16 cellular contexts compared by ENCODE assay signal in the genomic region with DNA sequence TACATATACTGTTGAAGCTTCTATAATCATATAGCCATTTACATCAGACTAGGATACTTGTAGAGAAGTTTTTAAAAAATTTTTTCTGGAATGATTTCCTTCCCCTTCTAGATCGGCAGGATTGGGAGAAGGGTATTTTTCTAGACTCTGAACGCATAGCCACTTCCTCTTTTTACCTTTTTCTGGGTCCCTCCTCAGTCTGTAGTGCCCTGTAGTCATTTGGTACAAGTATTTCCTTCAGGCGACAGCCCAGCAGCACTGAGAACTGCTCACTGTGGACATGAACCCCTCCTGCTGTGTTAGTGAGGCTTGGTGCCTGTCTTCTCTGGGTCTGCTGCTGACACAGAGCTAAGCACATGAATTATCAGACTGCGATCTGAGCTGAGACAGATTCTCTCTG.
DNase-seq lines count a peak whose midpoint lies in the region; ATAC-seq and TF ChIP-seq lines count a peak whose summit lies in the region.
"Had no signal": no experiment of that assay in that cellular context is flagged by ENCODE, and none has a peak within 500 bp of the region (broad histone marks: within the 10 kb centered on the region; RNA-seq: fewer than 3 reads in every experiment).

No MANE protein-coding gene starts in this region.

- H3K9ac ChIP-seq in neural progenitor cell = no peak overlapping the region

- peaks cover 6% of the 10 kb centered on the region for H3K27me3 Mint-ChIP-seq in neural progenitor cell (ENCODE audit: insufficient read depth, low read depth)
- no peaks in the 10 kb centered on the region for H3K27me3 Mint-ChIP-seq in CD4-positive, alpha-beta memory T cell

- CTCF ChIA-PET in CD4-positive, alpha-beta memory T cell (lab: Charles Lee; ENCODE audit: partially characterized antibody) = no interaction called here

- H2AFZ ChIP-seq in neural progenitor cell (replicated peaks) = no peak overlapping the region

- H3K79me2 ChIP-seq in neural progenitor cell (ENCODE audit: low read depth) = no peaks in the 10 kb centered on the region

- intact Hi-C loops in CD4-positive, alpha-beta memory T cell (cut with micrococcal nuclease) = no loop called here

- no peaks in the 10 kb centered on the region for H3K36me3 ChIP-seq in neural progenitor cell
- H3K36me3 ChIP-seq in CD4-positive, alpha-beta memory T cell (ENCODE audit: insufficient read depth, low read length) = no peaks in the 10 kb centered on the region
- H3K36me3 ChIP-seq: HAP-1 had no signal

- H3K27ac Mint-ChIP-seq in neural progenitor cell = peak overlapping the region; percentile 62
- peak overlapping the region in 1 of 7 donors; percentile 42 for H3K27ac Mint-ChIP-seq in CD4-positive, alpha-beta memory T cell
- H3K27ac Mint-ChIP-seq: mesothelial cell of epicardium had no signal

- ATAC-seq in GM19025 (IDR thresholded peaks at IDR 0.05; ENCODE audit: low read depth, unreplicated experiment) (peak; percentile 55), HG02623 (IDR thresholded peaks at IDR 0.05; ENCODE audit: unreplicated experiment) (peak; percentile 59), HG03457 (IDR thresholded peaks at IDR 0.05; ENCODE audit: unreplicated experiment) (peak; percentile 50), GM21526 (IDR thresholded peaks at IDR 0.05; ENCODE audit: low FRiP score, unreplicated experiment) (no peak)

- H3K27ac ChIP-seq in neural progenitor cell = no peak overlapping the region
- H3K27ac ChIP-seq in CD4-positive, alpha-beta memory T cell (ENCODE audit: low read depth, low read length) = no peak overlapping the region
- H3K27ac ChIP-seq: esophagus muscularis mucosa, stomach had no signal

- H3K4me1 Mint-ChIP-seq in neural progenitor cell = peaks cover 40% of the 10 kb centered on the region
- H3K4me1 Mint-ChIP-seq in CD4-positive, alpha-beta memory T cell = peaks cover 4 to 8% (median 5%) of the 10 kb centered on the region in 4 donors
- H3K4me1 Mint-ChIP-seq: mesothelial cell of epicardium had no signal

- POLR2A ChIA-PET in CD4-positive, alpha-beta memory T cell (lab: Charles Lee; ENCODE audit: partially characterized antibody) = no interaction called here

- H3K36me3 Mint-ChIP-seq in neural progenitor cell = peaks cover 5% of the 10 kb centered on the region
- H3K36me3 Mint-ChIP-seq in CD4-positive, alpha-beta memory T cell = peaks cover 0 to 5% of the 10 kb centered on the region in 2 donors

- no peak overlapping the region for H3K4me3 Mint-ChIP-seq in neural progenitor cell
- H3K4me3 Mint-ChIP-seq in CD4-positive, alpha-beta memory T cell = no peak overlapping the region
- H3K4me3 Mint-ChIP-seq: mesothelial cell of epicardium had no signal

- no peak overlapping the region for H3K4me3 ChIP-seq in neural progenitor cell
- no peak overlapping the region for H3K4me3 ChIP-seq in CD4-positive, alpha-beta memory T cell (ENCODE audit: low read length in 2 of 2)
- H3K4me3 ChIP-seq: esophagus muscularis mucosa, HAP-1, stomach had no signal

- DNase-seq in neural progenitor cell (ENCODE audit: low spot score) (no peak), NAMALWA (ENCODE audit: low spot score) (no peak)
- no peak for DNase-seq in CD4-positive, alpha-beta memory T cell
- DNase-seq: activated CD4-positive, alpha-beta T cell treated with anti-CD3 and anti-CD28 coated beads, Interleukin-2, amount 50 U/mL, for 1 hour; activated naive CD4-positive, alpha-beta T cell; COR-L47; NCI-H1930; stimulated activated CD4-positive, alpha-beta T cell treated with anti-CD3 and anti-CD28 coated beads, Interleukin-4, amount 100 ng/mL, for 24 hours; stomach had no signal

- no peaks in the 10 kb centered on the region for H4K20me1 ChIP-seq in neural progenitor cell (ENCODE audit: low read depth)

- peaks cover 38% of the 10 kb centered on the region for H3K4me1 ChIP-seq in neural progenitor cell
- no peaks in the 10 kb centered on the region for H3K4me1 ChIP-seq in CD4-positive, alpha-beta memory T cell (ENCODE audit: insufficient read depth, low read length)

- H3K27me3 ChIP-seq in neural progenitor cell = no peaks in the 10 kb centered on the region
- no peaks in the 10 kb centered on the region for H3K27me3 ChIP-seq in CD4-positive, alpha-beta memory T cell (ENCODE audit: insufficient read depth, low read length)
- H3K27me3 ChIP-seq: esophagus muscularis mucosa, stomach had no signal

- TF ChIP-seq CTCF in neural progenitor cell (IDR thresholded peaks at IDR 0.05) = no peak

- H3K9me3 ChIP-seq in neural progenitor cell (ENCODE audit: low read depth) = no peaks in the 10 kb centered on the region
- no peaks in the 10 kb centered on the region for H3K9me3 ChIP-seq in CD4-positive, alpha-beta memory T cell (ENCODE audit: control insufficient read depth in 1 of 2, low read length in 2 of 2)
- H3K9me3 ChIP-seq: esophagus muscularis mucosa, HAP-1, stomach had no signal

- H3F3A ChIP-seq in neural progenitor cell (ENCODE audit: low read depth) = peaks cover 12% of the 10 kb centered on the region

- peaks cover 10% of the 10 kb centered on the region for H3K9me3 Mint-ChIP-seq in neural progenitor cell
- H3K9me3 Mint-ChIP-seq in CD4-positive, alpha-beta memory T cell = no peaks in the 10 kb centered on the region
- H3K9me3 Mint-ChIP-seq: mesothelial cell of epicardium had no signal

- H3K4me2 ChIP-seq in neural progenitor cell = peak overlapping the region; percentile 47
